In the genomic region with DNA sequence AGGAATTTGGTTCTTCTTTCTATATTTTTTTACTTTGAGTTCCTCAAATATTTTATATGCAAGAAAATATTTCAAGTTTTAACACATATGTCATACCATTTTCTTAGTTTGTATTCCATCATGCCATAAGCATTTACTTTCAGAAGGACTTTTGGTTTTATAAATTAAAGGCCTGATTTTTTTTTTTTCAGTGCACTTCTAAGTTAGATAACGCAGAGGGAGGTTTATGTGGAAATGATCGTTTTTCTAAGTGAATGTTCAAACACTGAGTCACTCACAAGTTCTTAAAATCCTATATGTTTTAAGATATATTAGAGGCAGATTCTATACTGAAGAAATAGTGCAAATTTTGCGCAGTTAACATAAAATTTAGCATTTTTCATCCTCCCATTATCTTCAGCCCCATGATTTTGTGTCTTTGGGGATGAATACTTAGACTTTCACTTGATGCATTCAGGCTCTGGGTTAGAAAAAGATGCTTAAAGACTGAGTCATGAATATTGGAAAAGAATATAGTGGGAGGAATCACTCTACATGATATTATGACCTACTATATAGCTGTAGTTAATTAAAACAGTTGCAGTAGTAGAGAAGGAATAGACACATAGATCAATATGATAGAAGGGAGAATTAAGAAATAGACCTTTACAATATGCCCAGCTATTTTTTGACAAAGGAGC, we compare ENCODE assay signal across 1 cellular context.
TF ChIP-seq lines count a peak whose summit lies in the region.

No MANE protein-coding gene starts in this region.

TF ChIP-seq in IMR-90, 13 proteins besides CTCF, POLR2A, EP300 and RAD21:
- no peak for TF ChIP-seq NFE2L2 (IDR thresholded peaks at IDR 0.05; ENCODE audit: low read depth, low read length)
- TF ChIP-seq CHD1 (IDR thresholded peaks at IDR 0.05; ENCODE audit: low read depth, low read length) = no peak
- no peak for TF ChIP-seq BHLHE40 (IDR thresholded peaks at IDR 0.05; ENCODE audit: low read depth, low read length)
- TF ChIP-seq, protein P1, sequence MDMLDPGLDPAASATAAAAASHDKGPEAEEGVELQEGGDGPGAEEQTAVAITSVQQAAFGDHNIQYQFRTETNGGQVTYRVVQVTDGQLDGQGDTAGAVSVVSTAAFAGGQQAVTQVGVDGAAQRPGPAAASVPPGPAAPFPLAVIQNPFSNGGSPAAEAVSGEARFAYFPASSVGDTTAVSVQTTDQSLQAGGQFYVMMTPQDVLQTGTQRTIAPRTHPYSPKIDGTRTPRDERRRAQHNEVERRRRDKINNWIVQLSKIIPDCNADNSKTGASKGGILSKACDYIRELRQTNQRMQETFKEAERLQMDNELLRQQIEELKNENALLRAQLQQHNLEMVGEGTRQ (IDR thresholded peaks at IDR 0.05; ENCODE audit: low read depth, low read length) = no peak
- no peak for TF ChIP-seq MAFK (IDR thresholded peaks at IDR 0.05; ENCODE audit: low read depth, low read length)
- TF ChIP-seq RCOR1 (IDR thresholded peaks at IDR 0.05; ENCODE audit: insufficient replicate concordance, low read length) = no peak
- TF ChIP-seq MXI1 (IDR thresholded peaks at IDR 0.05; ENCODE audit: borderline replicate concordance, low read depth, low read length) = no peak
- TF ChIP-seq FOS (IDR thresholded peaks at IDR 0.05; ENCODE audit: low read depth, low read length) = no peak
- no peak for TF ChIP-seq MAZ (IDR thresholded peaks at IDR 0.05; ENCODE audit: borderline replicate concordance, low read depth, low read length)
- no peak for TF ChIP-seq SMC3 (IDR thresholded peaks at IDR 0.05; ENCODE audit: low read depth, low read length)
- no peak for TF ChIP-seq CEBPB (IDR thresholded peaks at IDR 0.05; ENCODE audit: low read depth, low read length)
- TF ChIP-seq RFX5 (IDR thresholded peaks at IDR 0.05; ENCODE audit: low read depth, low read length) = no peak
- TF ChIP-seq ELK1 (IDR thresholded peaks at IDR 0.05; ENCODE audit: borderline replicate concordance, low read depth, low read length) = no peak
